In the genomic region with DNA sequence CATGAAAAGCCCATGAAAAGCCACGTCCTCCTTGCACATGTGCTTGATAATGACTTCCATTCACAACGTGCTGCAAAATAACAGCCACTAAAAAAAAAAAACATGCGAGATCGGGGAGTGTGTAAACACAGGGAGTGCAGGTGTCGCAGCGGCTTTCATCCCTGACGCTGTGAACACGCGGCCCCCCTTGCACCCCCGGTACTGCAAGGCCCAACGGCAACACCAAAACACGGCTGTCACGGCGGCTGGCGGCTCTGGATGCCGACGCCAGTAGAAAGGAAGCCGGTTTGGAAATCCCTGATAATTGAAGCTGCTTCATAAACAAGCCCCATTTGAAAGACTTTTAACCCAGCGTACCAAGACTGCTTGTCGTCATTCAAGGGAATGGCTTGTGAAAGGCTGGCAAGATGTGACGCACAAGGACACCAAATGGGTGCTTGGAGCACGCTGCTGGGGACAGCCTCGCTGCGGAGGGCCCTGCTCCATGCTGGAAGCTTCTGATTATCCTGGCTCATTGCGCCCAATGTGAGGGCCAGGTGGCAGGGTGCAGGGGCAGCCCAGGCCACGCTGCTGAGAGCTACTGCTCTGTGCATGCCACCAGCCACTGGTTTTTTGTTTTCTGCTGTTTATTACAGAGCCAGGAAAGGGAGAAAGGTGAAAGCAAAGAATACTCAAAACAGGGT, we compare ENCODE assay signal across 1 cellular context.
TF ChIP-seq lines count a peak whose summit lies in the region.

No MANE protein-coding gene starts in this region.

TF ChIP-seq in H1, 55 proteins besides CTCF, POLR2A, EP300 and RAD21:
- TF ChIP-seq YY1 (IDR thresholded peaks at IDR 0.05; ENCODE audit: low read depth, low read length) (no peak), TCF12 (IDR thresholded peaks at IDR 0.05; ENCODE audit: low read depth, low read length) (no peak), EGR1 (IDR thresholded peaks at IDR 0.05; ENCODE audit: borderline replicate concordance, low read depth, low read length) (no peak), CEBPB (IDR thresholded peaks at IDR 0.05; ENCODE audit: low read depth, low read length) (no peak), HDAC6 (IDR thresholded peaks at IDR 0.05; ENCODE audit: low read depth, low read length) (no peak), CHD1 (IDR thresholded peaks at IDR 0.05; ENCODE audit: low read depth, low read length) (no peak), ZNF274 (IDR thresholded peaks at IDR 0.05; ENCODE audit: borderline replicate concordance, extremely low read depth, low read length) (no peak), FOSL1 (IDR thresholded peaks at IDR 0.05; ENCODE audit: insufficient read depth, low read depth, low read length) (no peak), TBP (IDR thresholded peaks at IDR 0.05; ENCODE audit: low read depth, low read length) (no peak)
